24 cellular contexts compared by ENCODE assay signal in the genomic region with DNA sequence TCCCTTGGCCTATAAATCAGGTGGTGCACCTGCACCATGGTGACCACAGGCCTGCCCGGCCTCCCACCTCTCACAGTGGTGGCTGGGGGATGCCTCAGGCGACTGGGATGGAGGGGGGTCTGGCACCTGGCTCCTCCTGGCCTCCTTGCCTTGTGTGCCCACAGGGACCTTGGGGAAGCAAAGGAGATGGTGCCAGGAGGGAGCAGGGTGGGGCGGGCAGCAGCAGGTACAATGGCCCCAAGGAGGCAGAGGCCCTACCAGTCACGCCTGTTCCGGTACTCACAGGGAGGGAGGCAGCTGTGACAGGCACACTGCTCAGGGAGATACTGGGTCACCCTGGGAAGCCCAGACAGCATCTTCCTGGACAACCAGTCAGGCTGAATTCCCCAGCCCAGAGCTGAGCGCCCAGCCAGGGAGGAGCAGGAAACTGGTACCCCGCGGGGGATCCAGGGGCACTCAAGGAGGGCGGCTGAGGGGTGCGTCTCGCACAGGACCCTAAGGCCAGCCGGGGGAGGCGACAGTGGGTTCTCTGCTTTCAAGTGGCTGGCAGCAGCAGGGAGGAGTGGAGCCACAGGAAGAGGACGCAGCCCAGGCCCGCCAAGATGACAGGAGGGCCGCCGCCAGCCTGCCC. TPM values are rescaled to one million over a fixed set of nuclear protein-coding genes. Genes with fewer than 3 reads are reported as not detected.
A peak's percentile ranks its signal among the peaks of the same experiment; 100 is the strongest.
DNase-seq lines count a peak whose midpoint lies in the region; ATAC-seq, FAIRE-seq and TF ChIP-seq lines count a peak whose summit lies in the region.
"Had no signal": no experiment of that assay in that cellular context is flagged by ENCODE, and none has a peak within 500 bp of the region (broad histone marks: within the 10 kb centered on the region; RNA-seq: fewer than 3 reads in every experiment).

No MANE protein-coding gene starts in this region.

- H3K36me3 ChIP-seq in sigmoid colon, result no peaks in the 10 kb centered on the region

- H3K4me3 Mint-ChIP-seq in neural crest cell, result no peak overlapping the region
- H3K4me3 Mint-ChIP-seq: CD4-positive, alpha-beta T cell; HFFc6 had no signal

- H3K9me3 Mint-ChIP-seq in neural crest cell, result no peaks in the 10 kb centered on the region
- H3K9me3 Mint-ChIP-seq: CD4-positive, alpha-beta T cell; HFFc6 had no signal

- H3K27me3 ChIP-seq in sigmoid colon, result no peaks in the 10 kb centered on the region

- peaks cover 4% of the 10 kb centered on the region for H3K4me1 Mint-ChIP-seq in neural crest cell

- H3K27ac Mint-ChIP-seq in neural crest cell (ENCODE audit: unreplicated experiment), result peak overlapping the region; percentile 12
- H3K27ac Mint-ChIP-seq: CD4-positive, alpha-beta T cell; HFFc6 had no signal

- 93% methylated on average over 17 of the region's 17 CpGs for WGBS in sigmoid colon, 2 donors

- no peak for ATAC-seq in Right ventricle myocardium superior (ENCODE audit: poor library complexity)
- no peak for ATAC-seq in GM21528 (IDR thresholded peaks at IDR 0.05; ENCODE audit: low FRiP score, unreplicated experiment)
- ATAC-seq: A549, HCT116 had no signal

- no peaks in the 10 kb centered on the region for H3K9me3 ChIP-seq in sigmoid colon
- H3K9me3 ChIP-seq: A549, Caco-2 had no signal

- DNase-seq in cardiac septum (ENCODE audit: low spot score) (peak; percentile 73), Right ventricle myocardium superior (no peak), epithelial cell of esophagus (ENCODE audit: low read depth) (peak; percentile 8), neural crest cell (ENCODE audit: low read depth, low spot score) (no peak), sigmoid colon (peak; percentile 57), frontal cortex (ENCODE audit: low spot score in 2 of 2) (no peak), NOMO-1 treated with dmso at 0.1 percent for 144 hours (lab: John Stamatoyannopoulos, UW; ENCODE audit: unreplicated experiment) (no peak)
- DNase-seq: AML-193; Caco-2; CD4-positive, alpha-beta T cell; GM23248; HFFc6 had no signal

- H3K27ac ChIP-seq in sigmoid colon, result no peak overlapping the region
- H3K27ac ChIP-seq: 22Rv1, A549, C4-2B, GM23248, HL-60 had no signal

- no peak overlapping the region for H3K4me3 ChIP-seq in epithelial cell of esophagus (ENCODE audit: low read length)
- no peak overlapping the region for H3K4me3 ChIP-seq in sigmoid colon
- H3K4me3 ChIP-seq: A549, GM23248 had no signal

- FAIRE-seq in frontal cortex (lab: Jason Lieb, UNC), result no peak
- FAIRE-seq: A549, D721Med, G401.6, GM12891, GM19239 had no signal

- no peaks in the 10 kb centered on the region for H3K27me3 Mint-ChIP-seq in neural crest cell (ENCODE audit: low read depth)
- H3K27me3 Mint-ChIP-seq: CD4-positive, alpha-beta T cell had no signal

- no peak for TF ChIP-seq POLR2A in sigmoid colon (IDR thresholded peaks at IDR 0.05)

- TF ChIP-seq CTCF in epithelial cell of esophagus (IDR thresholded peaks at IDR 0.05; ENCODE audit: insufficient read depth, low read depth, low read length, missing control alignments) (no peak), neural crest cell (conservative IDR thresholded peaks at IDR 0.05) (no peak), sigmoid colon (IDR thresholded peaks at IDR 0.05) (no peak)

- H3K36me3 Mint-ChIP-seq in neural crest cell (ENCODE audit: low read depth), result no peaks in the 10 kb centered on the region

- intact Hi-C loops in cardiac septum (cut with DNase I) (no loop called here), Right ventricle myocardium superior (cut with DNase I) (no loop called here), sigmoid colon (cut with DNase I) (no loop called here)

- TF ChIP-seq EP300 in sigmoid colon (IDR thresholded peaks at IDR 0.05), result no peak

- H3K4me1 ChIP-seq in sigmoid colon, result no peaks in the 10 kb centered on the region
- H3K4me1 ChIP-seq: A549, Caco-2 had no signal

RNA-seq across cellular contexts. Expression of a gene that starts 1.2 kb away (rescaled TPM):
- total RNA-seq in cardiac septum (0.19 TPM), Right ventricle myocardium superior (0.19 TPM), neural crest cell (0.77 and 1.6 TPM in 2 replicates), sigmoid colon (1 to 10 TPM in 2 of 4 donors, under 1 TPM in 1, not detected in 1; 0.16 to 3.6 (median 2.4) TPM), frontal cortex (2.9 TPM)
- under 1 TPM in 1 of 3 donors, not detected in 2; 0.87 TPM for polyA plus RNA-seq in sigmoid colon

RNA-seq across cellular contexts. Expression of a gene that starts 23.3 kb away (rescaled TPM):
- total RNA-seq in cardiac septum (13.4 TPM), Right ventricle myocardium superior (18.6 TPM), neural crest cell (51.8 and 58.8 TPM in 2 replicates), sigmoid colon (10 to 100 TPM; 16.8 to 28.2 (median 25.4) TPM), frontal cortex (6.5 TPM)
- 10 to 100 TPM; 15.0 to 37.8 (median 18.3) TPM for polyA plus RNA-seq in sigmoid colon

RNA-seq across cellular contexts. Expression of a gene that starts 35.8 kb away (rescaled TPM):
- total RNA-seq in cardiac septum, result 0.40 TPM
- 0.65 TPM for total RNA-seq in Right ventricle myocardium superior
- total RNA-seq in neural crest cell, result 0.23 and 0.39 TPM in 2 replicates
- total RNA-seq in sigmoid colon, result 1 to 10 TPM in 3 of 4 donors, under 1 TPM in 1; 0.71 to 2.2 (median 2.0) TPM
- polyA plus RNA-seq in sigmoid colon, result under 1 TPM in 1 of 3 donors, not detected in 2; 0.35 TPM
- 0.82 TPM for total RNA-seq in frontal cortex
- total RNA-seq: H4 had no signal
- polyA plus RNA-seq: GM23248 had no signal

RNA-seq across cellular contexts. Expression of a gene that starts 45.9 kb away (rescaled TPM):
- total RNA-seq in cardiac septum (not detected), Right ventricle myocardium superior (not detected), neural crest cell (not detected in 2 replicates), sigmoid colon (not detected), frontal cortex (not detected)
- polyA plus RNA-seq in sigmoid colon, result not detected
- total RNA-seq: Caco-2; CD4-positive, alpha-beta T cell; GM23248; H4; HFFc6 had no signal
- polyA plus RNA-seq: A549, BJ, GM23248 had no signal

RNA-seq across cellular contexts. Expression of a gene that starts 47.7 kb away (rescaled TPM):
- total RNA-seq in cardiac septum, result 175 TPM
- 35.3 TPM for total RNA-seq in Right ventricle myocardium superior
- total RNA-seq in neural crest cell, result 80.6 and 85.2 TPM in 2 replicates
- total RNA-seq in sigmoid colon, result 100 to 1,000 TPM in 1 of 4 donors, 10 to 100 TPM in 1, 1 to 10 TPM in 2; 5.7 to 181 (median 10.1) TPM
- polyA plus RNA-seq in sigmoid colon, result 10 to 100 TPM in 1 of 3 donors, 1 to 10 TPM in 2; 1.8 to 29.9 (median 9.0) TPM
- 1.6 TPM for total RNA-seq in frontal cortex
- total RNA-seq: CD4-positive, alpha-beta T cell; H4 had no signal

Comparison
In these comparisons a context has a peak if more than half of its experiments do, and no peak if none do; other contexts are left out.
1. DNase-seq: peak in cardiac septum (single experiment), epithelial cell of esophagus (single experiment) and sigmoid colon (single experiment); none in Right ventricle myocardium superior (single experiment), neural crest cell (single experiment), frontal cortex (0 of 2) and NOMO-1 treated with dmso at 0.1 percent for 144 hours (single experiment).